In genomic region chr4:107283587-107284559, GRCh38 we compare ENCODE assay signal across 14 cellular contexts.
DNase-seq lines count a peak whose midpoint lies in the region; ATAC-seq and TF ChIP-seq lines count a peak whose summit lies in the region.
"Had no signal": no experiment of that assay in that cellular context is flagged by ENCODE, and none has a peak within 500 bp of the region (broad histone marks: within the 10 kb centered on the region; RNA-seq: fewer than 3 reads in every experiment).

No MANE protein-coding gene starts in this region.

- H3K4me3 Mint-ChIP-seq in chondrocyte (ENCODE audit: unreplicated experiment) = peak overlapping the region; percentile 18
- H3K4me3 Mint-ChIP-seq: activated CD4-positive, alpha-beta memory T cell treated with anti-CD3 and anti-CD28 coated beads for 36 hours had no signal

- TF ChIP-seq CTCF in AG10803 (conservative IDR thresholded peaks at IDR 0.05; ENCODE audit: low read length) (no peak), chondrocyte (IDR thresholded peaks at IDR 0.05) (no peak)

- no peaks in the 10 kb centered on the region for H3K27me3 Mint-ChIP-seq in chondrocyte (ENCODE audit: low read depth)
- H3K27me3 Mint-ChIP-seq: activated CD4-positive, alpha-beta memory T cell treated with anti-CD3 and anti-CD28 coated beads for 36 hours had no signal

- H3K4me1 Mint-ChIP-seq in chondrocyte (ENCODE audit: low read depth) = peaks cover 37% of the 10 kb centered on the region

- no peak overlapping the region for H3K4me3 ChIP-seq in AG10803 (ENCODE audit: low read length)
- H3K4me3 ChIP-seq: thoracic aorta had no signal

- peak overlapping the region; percentile 67 for H3K27ac Mint-ChIP-seq in chondrocyte (ENCODE audit: unreplicated experiment)
- H3K27ac Mint-ChIP-seq: activated CD4-positive, alpha-beta memory T cell treated with anti-CD3 and anti-CD28 coated beads for 36 hours had no signal

- H3K36me3 Mint-ChIP-seq in chondrocyte (ENCODE audit: low read depth) = no peaks in the 10 kb centered on the region
- H3K36me3 Mint-ChIP-seq: activated CD4-positive, alpha-beta memory T cell treated with anti-CD3 and anti-CD28 coated beads for 36 hours had no signal

- DNase-seq in AG10803 (ENCODE audit: low read depth) (peak; percentile 97), M059J (ENCODE audit: low read depth) (peak; percentile 88), chondrocyte (ENCODE audit: low spot score) (no peak), left kidney (ENCODE audit: low read depth, low spot score) (peak; percentile 49), NOMO-1 treated with dmso at 0.1 percent for 144 hours (lab: John Stamatoyannopoulos, UW; ENCODE audit: unreplicated experiment) (no peak)
- DNase-seq: activated CD4-positive, alpha-beta memory T cell treated with anti-CD3 and anti-CD28 coated beads for 36 hours; glutamatergic neuron; GOT3; NCI-H1930; stimulated activated CD4-positive, alpha-beta T cell treated with anti-CD3 and anti-CD28 coated beads, Interleukin-4, amount 100 ng/mL, for 1 hour had no signal

- ATAC-seq in GM18867 (IDR thresholded peaks at IDR 0.05; ENCODE audit: unreplicated experiment) (no peak), GM18858 (IDR thresholded peaks at IDR 0.05; ENCODE audit: unreplicated experiment) (no peak), GM19455 (IDR thresholded peaks at IDR 0.05; ENCODE audit: unreplicated experiment) (no peak)

- peaks cover 4% of the 10 kb centered on the region for H3K9me3 Mint-ChIP-seq in chondrocyte (ENCODE audit: low read depth)
- H3K9me3 Mint-ChIP-seq: activated CD4-positive, alpha-beta memory T cell treated with anti-CD3 and anti-CD28 coated beads for 36 hours had no signal

Comparison
In these comparisons a context has a peak if more than half of its experiments do, and no peak if none do; other contexts are left out.
1. DNase-seq: peak in AG10803 (single experiment), M059J (single experiment) and left kidney (single experiment); none in chondrocyte (single experiment) and NOMO-1 treated with dmso at 0.1 percent for 144 hours (single experiment).